Comparison of ENCODE assay signal across 24 cellular contexts in the genomic region with DNA sequence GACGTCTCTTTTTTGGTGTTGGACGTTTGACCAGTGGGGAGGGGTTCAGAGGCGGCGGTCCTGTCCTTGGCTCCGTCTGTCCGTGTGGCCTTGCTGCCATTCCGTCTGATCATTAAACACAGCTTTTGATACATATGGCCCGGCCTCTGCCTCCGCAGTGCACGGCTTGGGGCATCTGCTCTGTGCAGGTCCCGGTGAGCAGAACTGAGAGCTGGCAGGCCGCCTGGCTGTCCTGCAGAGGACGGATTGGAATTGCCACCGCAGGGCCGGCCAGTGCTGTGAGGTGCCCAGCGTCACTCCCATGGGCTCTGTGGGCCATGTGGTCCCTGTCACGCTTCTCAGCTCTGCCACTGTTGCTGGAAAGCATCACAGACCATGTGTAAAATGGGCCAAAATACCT. TPM values are rescaled to one million over a fixed set of nuclear protein-coding genes. Genes with fewer than 3 reads are reported as not detected.
DNase-seq lines count a peak whose midpoint lies in the region; ATAC-seq and TF ChIP-seq lines count a peak whose summit lies in the region.
"Had no signal": no experiment of that assay in that cellular context is flagged by ENCODE, and none has a peak within 500 bp of the region (broad histone marks: within the 10 kb centered on the region; RNA-seq: fewer than 3 reads in every experiment).

No MANE protein-coding gene starts in this region.

- no peak for TF ChIP-seq CTCF in RWPE2 (IDR thresholded peaks at IDR 0.05; ENCODE audit: poor library complexity, severe bottlenecking)
- TF ChIP-seq CTCF in glutamatergic neuron (IDR thresholded peaks at IDR 0.05; ENCODE audit: partially characterized antibody, unreplicated experiment), result no peak

- H3K27ac ChIP-seq in RWPE2 (ENCODE audit: poor library complexity, severe bottlenecking) (no peak overlapping the region), neuronal stem cell (replicated peaks; ENCODE audit: low read length) (no peak overlapping the region)
- H3K27ac ChIP-seq: A549, GM23248 had no signal

- no peaks in the 10 kb centered on the region for H3K36me3 Mint-ChIP-seq in glutamatergic neuron (ENCODE audit: unreplicated experiment)

- H3K4me1 ChIP-seq in RWPE2 (ENCODE audit: insufficient read depth, poor library complexity, severe bottlenecking), result no peaks in the 10 kb centered on the region
- H3K4me1 ChIP-seq in neuronal stem cell (ENCODE audit: control insufficient read depth in 2 of 2, insufficient read depth in 1 of 2, low read depth in 1 of 2, low read length in 2 of 2), result no peaks in the 10 kb centered on the region
- H3K4me1 ChIP-seq: A549 had no signal

- no peak for ATAC-seq in RWPE2 (ENCODE audit: low read depth)
- ATAC-seq in HG02884 (IDR thresholded peaks at IDR 0.05; ENCODE audit: unreplicated experiment), result no peak
- no peak for ATAC-seq in GM19463 (IDR thresholded peaks at IDR 0.05; ENCODE audit: unreplicated experiment)
- ATAC-seq: A549, GM12878, HCT116 had no signal

- no peak overlapping the region for H2BK5ac ChIP-seq in neuronal stem cell (ENCODE audit: low read length)

- H3K27me3 Mint-ChIP-seq in glutamatergic neuron (ENCODE audit: unreplicated experiment), result peaks cover 3% of the 10 kb centered on the region
- H3K27me3 Mint-ChIP-seq: CD4-positive, alpha-beta memory T cell had no signal

- no peak overlapping the region for H2AK5ac ChIP-seq in neuronal stem cell (ENCODE audit: low read depth, low read length)

- no peak overlapping the region for H3K4ac ChIP-seq in neuronal stem cell (ENCODE audit: low read length)

- no peak overlapping the region for H3K18ac ChIP-seq in neuronal stem cell (ENCODE audit: low read length)

- H3K36me3 ChIP-seq in RWPE2 (ENCODE audit: low read depth) (no peaks in the 10 kb centered on the region), neuronal stem cell (replicated peaks in 1 of 2; ENCODE audit: control insufficient read depth in 2 of 2, insufficient read depth in 2 of 2, low read length in 2 of 2) (peaks cover 7 to 24% of the 10 kb centered on the region in 2 donors)

- H3K4me3 ChIP-seq in RWPE2 (ENCODE audit: severe bottlenecking) (no peak overlapping the region), neuronal stem cell (ENCODE audit: low read length in 2 of 2) (no peak overlapping the region)
- H3K4me3 ChIP-seq: A549, GM12878, GM23248 had no signal

- peaks cover 2% of the 10 kb centered on the region for H3K4me1 Mint-ChIP-seq in glutamatergic neuron (ENCODE audit: low read depth, unreplicated experiment)
- H3K4me1 Mint-ChIP-seq: CD4-positive, alpha-beta memory T cell; H9 had no signal

- peaks cover 6% of the 10 kb centered on the region for H3K9me3 Mint-ChIP-seq in glutamatergic neuron (ENCODE audit: unreplicated experiment)
- H3K9me3 Mint-ChIP-seq: CD4-positive, alpha-beta memory T cell; H9 had no signal

- H3K4me2 ChIP-seq in neuronal stem cell (ENCODE audit: insufficient read depth, low read length, poor library complexity, severe bottlenecking), result no peak overlapping the region
- H3K4me2 ChIP-seq: A549 had no signal

- H3K4me3 Mint-ChIP-seq in glutamatergic neuron (ENCODE audit: unreplicated experiment), result no peak overlapping the region
- H3K4me3 Mint-ChIP-seq: CD4-positive, alpha-beta memory T cell; H9 had no signal

- no peak overlapping the region for H4K8ac ChIP-seq in neuronal stem cell (ENCODE audit: low read depth, low read length)

- no peak overlapping the region for H3K9ac ChIP-seq in neuronal stem cell (ENCODE audit: low read depth, low read length, poor library complexity)
- H3K9ac ChIP-seq: GM23248 had no signal

- peaks cover 15% of the 10 kb centered on the region for H3K27me3 ChIP-seq in RWPE2 (ENCODE audit: insufficient read depth, poor library complexity, severe bottlenecking)
- peaks cover 0 to 2% (median 2%) of the 10 kb centered on the region in 3 experiments for H3K27me3 ChIP-seq in neuronal stem cell (ENCODE audit: control insufficient read depth in 3 of 3, insufficient read depth in 3 of 3, low read depth in 1 of 3, low read length in 3 of 3)

- in situ Hi-C loops in G401 (cut with HindIII; ENCODE audit: low sequenced_read_pairs), result no loop called here

- H3K14ac ChIP-seq in neuronal stem cell (ENCODE audit: low read length), result no peak overlapping the region

- no peak overlapping the region for H3K27ac Mint-ChIP-seq in glutamatergic neuron (ENCODE audit: unreplicated experiment)
- H3K27ac Mint-ChIP-seq: CD4-positive, alpha-beta memory T cell; H9 had no signal

- H2BK12ac ChIP-seq in neuronal stem cell (ENCODE audit: low read length), result no peak overlapping the region

- H3K23ac ChIP-seq in neuronal stem cell (ENCODE audit: low read depth, low read length, poor library complexity), result peak overlapping the region; percentile 31

- WGBS in neuronal stem cell (ENCODE audit: extremely low coverage in 2 of 2, insufficient read length in 2 of 2, insufficient replicate concordance in 1 of 2), 2 donors, result no CpG with 5 or more reads among the region's 17 CpGs

- peaks cover 2% of the 10 kb centered on the region for H3K79me1 ChIP-seq in neuronal stem cell (ENCODE audit: low read depth, low read length)

- no peak overlapping the region for H2BK120ac ChIP-seq in neuronal stem cell (ENCODE audit: low read depth, low read length)

- no peaks in the 10 kb centered on the region for H3K9me3 ChIP-seq in RWPE2 (ENCODE audit: severe bottlenecking)
- H3K9me3 ChIP-seq in neuronal stem cell (replicated peaks in 1 of 2; ENCODE audit: control insufficient read depth in 2 of 2, insufficient read depth in 1 of 2, low read depth in 1 of 2, low read length in 2 of 2), result no peaks in the 10 kb centered on the region
- H3K9me3 ChIP-seq: A549 had no signal

- no peak overlapping the region for H4K91ac ChIP-seq in neuronal stem cell (ENCODE audit: low read depth, low read length, poor library complexity)

- DNase-seq in G401 (ENCODE audit: low spot score), result peak; percentile 64
- DNase-seq in RWPE2 (ENCODE audit: low spot score), result peak; percentile 43
- peak; percentile 58 for DNase-seq in cerebellar cortex (ENCODE audit: low spot score)
- no peak for DNase-seq in neuronal stem cell (ENCODE audit: low spot score)
- no peak for DNase-seq in glutamatergic neuron
- DNase-seq: 8988T, ACHN, AML-193, C1 segment of cervical spinal cord, Calu3, COR-L47, DMS153, DND-41, GDM1, GM23248, H9 had no signal

- no peak overlapping the region for H2AFZ ChIP-seq in neuronal stem cell (ENCODE audit: low read length)
- H2AFZ ChIP-seq: GM23248 had no signal

- H2BK15ac ChIP-seq in neuronal stem cell (ENCODE audit: low read length), result no peak overlapping the region

RNA-seq across cellular contexts. Expression of a gene that starts 5.4 kb away (rescaled TPM):
- total RNA-seq in G401 (2014; rRNA removed; shearing (Covaris generic)), result 0.17 TPM in 1 of 2 replicates, not detected in the other
- 0.04 TPM for polyA plus RNA-seq in neuronal stem cell (2013, experiment 1 of 2)
- 0.03 TPM for polyA plus RNA-seq in neuronal stem cell (2013, experiment 2 of 2)
- 0.29 TPM for total RNA-seq in glutamatergic neuron (ENCODE audit: unreplicated experiment)
- total RNA-seq: Calu3; CD4-positive, alpha-beta memory T cell; GM12878; GM23248 had no signal
- polyA plus RNA-seq: BJ; CD4-positive, alpha-beta memory T cell had no signal

RNA-seq across cellular contexts. Expression of a gene that starts 26.2 kb away (rescaled TPM):
- 31.6 and 36.5 TPM in 2 replicates for total RNA-seq in G401 (2014; rRNA removed; shearing (Covaris generic))
- 32.8 TPM for polyA plus RNA-seq in neuronal stem cell (2013, experiment 1 of 2)
- 31.5 TPM for polyA plus RNA-seq in neuronal stem cell (2013, experiment 2 of 2)
- total RNA-seq in glutamatergic neuron (ENCODE audit: unreplicated experiment), result 166 TPM

RNA-seq across cellular contexts. Expression of a gene that starts 26.3 kb away (rescaled TPM):
- total RNA-seq in G401 (2014; rRNA removed; shearing (Covaris generic)), result 400 and 511 TPM in 2 replicates
- 368 TPM for polyA plus RNA-seq in neuronal stem cell (2013, experiment 1 of 2)
- 371 TPM for polyA plus RNA-seq in neuronal stem cell (2013, experiment 2 of 2)
- total RNA-seq in glutamatergic neuron (ENCODE audit: unreplicated experiment), result 105 TPM

RNA-seq across cellular contexts. Expression of a gene that starts 46.7 kb away (rescaled TPM):
- total RNA-seq in G401 (2014; rRNA removed; shearing (Covaris generic)), result not detected in 2 replicates
- polyA plus RNA-seq in neuronal stem cell (2013, experiment 1 of 2), result 0.99 TPM
- 1.1 TPM for polyA plus RNA-seq in neuronal stem cell (2013, experiment 2 of 2)
- 0.25 TPM for total RNA-seq in glutamatergic neuron (ENCODE audit: unreplicated experiment)
- total RNA-seq: Calu3, GM23248, H1 had no signal
- polyA plus RNA-seq: A549, BJ, GM23248 had no signal

Comparison
In these comparisons a context has a peak if more than half of its experiments do, and no peak if none do; other contexts are left out.
1. DNase-seq: peak in G401 (single experiment), RWPE2 (single experiment) and cerebellar cortex (single experiment); none in neuronal stem cell (single experiment) and glutamatergic neuron (single experiment).